1 cellular context compared by ENCODE assay signal in the genomic region with DNA sequence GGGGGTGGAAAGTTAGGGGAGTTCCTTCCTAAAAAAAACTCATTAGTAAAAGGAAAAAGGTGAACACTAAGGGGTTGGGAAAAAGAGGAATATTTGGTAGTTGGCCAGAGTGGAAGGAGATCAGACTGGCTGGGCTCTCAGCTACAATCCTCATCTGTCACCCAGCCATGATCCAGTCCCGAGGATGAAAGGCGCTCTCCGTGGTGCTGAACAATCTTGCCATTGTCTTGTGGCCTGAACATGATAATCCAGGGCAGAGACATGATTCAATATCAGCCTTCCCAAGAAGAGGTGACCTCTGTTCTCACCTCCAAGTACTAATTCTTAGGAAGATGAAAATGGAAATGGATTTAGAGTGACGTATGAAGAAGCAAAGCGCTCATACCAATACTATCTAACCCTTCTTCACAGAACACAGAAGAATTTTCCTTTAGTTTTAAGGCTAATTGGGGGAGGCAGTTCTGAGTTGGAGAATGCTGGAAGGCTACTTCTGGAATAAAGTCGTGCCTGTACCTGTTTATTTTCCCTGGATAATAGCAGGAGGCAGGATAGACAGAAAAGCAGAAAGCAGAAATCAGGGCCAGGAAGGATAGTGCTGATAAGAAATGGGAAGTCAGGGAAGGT.
TF ChIP-seq lines count a peak whose summit lies in the region.

No MANE protein-coding gene starts in this region.

TF ChIP-seq in HepG2, 621 proteins besides CTCF, POLR2A, EP300 and RAD21 (continued from another document and continues in another):
- TF ChIP-seq, protein P1, sequence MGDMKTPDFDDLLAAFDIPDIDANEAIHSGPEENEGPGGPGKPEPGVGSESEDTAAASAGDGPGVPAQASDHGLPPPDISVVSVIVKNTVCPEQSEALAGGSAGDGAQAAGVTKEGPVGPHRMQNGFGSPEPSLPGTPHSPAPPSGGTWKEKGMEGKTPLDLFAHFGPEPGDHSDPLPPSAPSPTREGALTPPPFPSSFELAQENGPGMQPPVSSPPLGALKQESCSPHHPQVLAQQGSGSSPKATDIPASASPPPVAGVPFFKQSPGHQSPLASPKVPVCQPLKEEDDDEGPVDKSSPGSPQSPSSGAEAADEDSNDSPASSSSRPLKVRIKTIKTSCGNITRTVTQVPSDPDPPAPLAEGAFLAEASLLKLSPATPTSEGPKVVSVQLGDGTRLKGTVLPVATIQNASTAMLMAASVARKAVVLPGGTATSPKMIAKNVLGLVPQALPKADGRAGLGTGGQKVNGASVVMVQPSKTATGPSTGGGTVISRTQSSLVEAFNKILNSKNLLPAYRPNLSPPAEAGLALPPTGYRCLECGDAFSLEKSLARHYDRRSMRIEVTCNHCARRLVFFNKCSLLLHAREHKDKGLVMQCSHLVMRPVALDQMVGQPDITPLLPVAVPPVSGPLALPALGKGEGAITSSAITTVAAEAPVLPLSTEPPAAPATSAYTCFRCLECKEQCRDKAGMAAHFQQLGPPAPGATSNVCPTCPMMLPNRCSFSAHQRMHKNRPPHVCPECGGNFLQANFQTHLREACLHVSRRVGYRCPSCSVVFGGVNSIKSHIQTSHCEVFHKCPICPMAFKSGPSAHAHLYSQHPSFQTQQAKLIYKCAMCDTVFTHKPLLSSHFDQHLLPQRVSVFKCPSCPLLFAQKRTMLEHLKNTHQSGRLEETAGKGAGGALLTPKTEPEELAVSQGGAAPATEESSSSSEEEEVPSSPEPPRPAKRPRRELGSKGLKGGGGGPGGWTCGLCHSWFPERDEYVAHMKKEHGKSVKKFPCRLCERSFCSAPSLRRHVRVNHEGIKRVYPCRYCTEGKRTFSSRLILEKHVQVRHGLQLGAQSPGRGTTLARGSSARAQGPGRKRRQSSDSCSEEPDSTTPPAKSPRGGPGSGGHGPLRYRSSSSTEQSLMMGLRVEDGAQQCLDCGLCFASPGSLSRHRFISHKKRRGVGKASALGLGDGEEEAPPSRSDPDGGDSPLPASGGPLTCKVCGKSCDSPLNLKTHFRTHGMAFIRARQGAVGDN (CRISPR knock-in tag; IDR thresholded peaks at IDR 0.05): no peak
- no peak for TF ChIP-seq LCORL (IDR thresholded peaks at IDR 0.05)
- TF ChIP-seq LCORL (CRISPR knock-in tag; IDR thresholded peaks at IDR 0.05): no peak
- TF ChIP-seq, protein P2, sequence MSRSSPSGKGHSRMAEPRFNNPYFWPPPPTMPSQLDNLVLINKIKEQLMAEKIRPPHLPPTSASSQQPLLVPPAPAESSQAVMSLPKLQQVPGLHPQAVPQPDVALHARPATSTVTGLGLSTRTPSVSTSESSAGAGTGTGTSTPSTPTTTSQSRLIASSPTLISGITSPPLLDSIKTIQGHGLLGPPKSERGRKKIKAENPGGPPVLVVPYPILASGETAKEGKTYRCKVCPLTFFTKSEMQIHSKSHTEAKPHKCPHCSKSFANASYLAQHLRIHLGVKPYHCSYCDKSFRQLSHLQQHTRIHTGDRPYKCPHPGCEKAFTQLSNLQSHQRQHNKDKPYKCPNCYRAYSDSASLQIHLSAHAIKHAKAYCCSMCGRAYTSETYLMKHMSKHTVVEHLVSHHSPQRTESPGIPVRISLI (CRISPR knock-in tag; IDR thresholded peaks at IDR 0.05; ENCODE audit: borderline replicate concordance): no peak
- TF ChIP-seq THAP11 (CRISPR knock-in tag; IDR thresholded peaks at IDR 0.05): 0 out of 2 replicates have a peak, but pooled peaks have one; percentile 36
- TF ChIP-seq MYC (CRISPR knock-in tag; IDR thresholded peaks at IDR 0.05; ENCODE audit: borderline replicate concordance): no peak
- TF ChIP-seq HDAC2 (CRISPR knock-in tag; IDR thresholded peaks at IDR 0.05): peak; percentile 34; the same call in 1 of the 2 replicates
- no peak for TF ChIP-seq SP5 (CRISPR knock-in tag; IDR thresholded peaks at IDR 0.05; ENCODE audit: borderline replicate concordance, low read depth)
- TF ChIP-seq, protein P3, sequence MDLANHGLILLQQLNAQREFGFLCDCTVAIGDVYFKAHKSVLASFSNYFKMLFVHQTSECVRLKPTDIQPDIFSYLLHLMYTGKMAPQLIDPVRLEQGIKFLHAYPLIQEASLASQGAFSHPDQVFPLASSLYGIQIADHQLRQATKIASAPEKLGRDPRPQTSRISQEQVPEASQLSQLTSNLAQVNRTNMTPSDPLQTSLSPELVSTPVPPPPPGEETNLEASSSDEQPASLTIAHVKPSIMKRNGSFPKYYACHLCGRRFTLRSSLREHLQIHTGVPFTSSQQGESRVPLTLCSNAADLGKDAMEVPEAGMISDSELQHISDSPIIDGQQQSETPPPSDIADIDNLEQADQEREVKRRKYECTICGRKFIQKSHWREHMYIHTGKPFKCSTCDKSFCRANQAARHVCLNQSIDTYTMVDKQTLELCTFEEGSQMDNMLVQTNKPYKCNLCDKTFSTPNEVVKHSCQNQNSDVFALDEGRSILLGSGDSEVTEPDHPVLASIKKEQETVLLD (CRISPR knock-in tag; IDR thresholded peaks at IDR 0.05; ENCODE audit: low read depth): no peak
- TF ChIP-seq, protein P4, sequence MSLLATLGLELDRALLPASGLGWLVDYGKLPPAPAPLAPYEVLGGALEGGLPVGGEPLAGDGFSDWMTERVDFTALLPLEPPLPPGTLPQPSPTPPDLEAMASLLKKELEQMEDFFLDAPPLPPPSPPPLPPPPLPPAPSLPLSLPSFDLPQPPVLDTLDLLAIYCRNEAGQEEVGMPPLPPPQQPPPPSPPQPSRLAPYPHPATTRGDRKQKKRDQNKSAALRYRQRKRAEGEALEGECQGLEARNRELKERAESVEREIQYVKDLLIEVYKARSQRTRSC (CRISPR knock-in tag; IDR thresholded peaks at IDR 0.05; ENCODE audit: low read depth): no peak
- no peak for TF ChIP-seq ZMYM2 (CRISPR knock-in tag; IDR thresholded peaks at IDR 0.05)
- TF ChIP-seq ATRX (CRISPR knock-in tag; IDR thresholded peaks at IDR 0.05; ENCODE audit: borderline replicate concordance): no peak
- TF ChIP-seq, protein P5, sequence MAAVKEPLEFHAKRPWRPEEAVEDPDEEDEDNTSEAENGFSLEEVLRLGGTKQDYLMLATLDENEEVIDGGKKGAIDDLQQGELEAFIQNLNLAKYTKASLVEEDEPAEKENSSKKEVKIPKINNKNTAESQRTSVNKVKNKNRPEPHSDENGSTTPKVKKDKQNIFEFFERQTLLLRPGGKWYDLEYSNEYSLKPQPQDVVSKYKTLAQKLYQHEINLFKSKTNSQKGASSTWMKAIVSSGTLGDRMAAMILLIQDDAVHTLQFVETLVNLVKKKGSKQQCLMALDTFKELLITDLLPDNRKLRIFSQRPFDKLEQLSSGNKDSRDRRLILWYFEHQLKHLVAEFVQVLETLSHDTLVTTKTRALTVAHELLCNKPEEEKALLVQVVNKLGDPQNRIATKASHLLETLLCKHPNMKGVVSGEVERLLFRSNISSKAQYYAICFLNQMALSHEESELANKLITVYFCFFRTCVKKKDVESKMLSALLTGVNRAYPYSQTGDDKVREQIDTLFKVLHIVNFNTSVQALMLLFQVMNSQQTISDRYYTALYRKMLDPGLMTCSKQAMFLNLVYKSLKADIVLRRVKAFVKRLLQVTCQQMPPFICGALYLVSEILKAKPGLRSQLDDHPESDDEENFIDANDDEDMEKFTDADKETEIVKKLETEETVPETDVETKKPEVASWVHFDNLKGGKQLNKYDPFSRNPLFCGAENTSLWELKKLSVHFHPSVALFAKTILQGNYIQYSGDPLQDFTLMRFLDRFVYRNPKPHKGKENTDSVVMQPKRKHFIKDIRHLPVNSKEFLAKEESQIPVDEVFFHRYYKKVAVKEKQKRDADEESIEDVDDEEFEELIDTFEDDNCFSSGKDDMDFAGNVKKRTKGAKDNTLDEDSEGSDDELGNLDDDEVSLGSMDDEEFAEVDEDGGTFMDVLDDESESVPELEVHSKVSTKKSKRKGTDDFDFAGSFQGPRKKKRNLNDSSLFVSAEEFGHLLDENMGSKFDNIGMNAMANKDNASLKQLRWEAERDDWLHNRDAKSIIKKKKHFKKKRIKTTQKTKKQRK (IDR thresholded peaks at IDR 0.05; ENCODE audit: low read length): no peak
- no peak for TF ChIP-seq ZSCAN30 (CRISPR knock-in tag; IDR thresholded peaks at IDR 0.05)
- TF ChIP-seq SRF (IDR thresholded peaks at IDR 0.05; ENCODE audit: low read depth, low read length): no peak
- TF ChIP-seq SIN3B (IDR thresholded peaks at IDR 0.05; ENCODE audit: low read length): no peak
- no peak for TF ChIP-seq HNRNPL (IDR thresholded peaks at IDR 0.05; ENCODE audit: low read depth, low read length)
- no peak for TF ChIP-seq MBNL3 (CRISPR knock-in tag; conservative IDR thresholded peaks at IDR 0.05)
- no peak for TF ChIP-seq FOXK1 (CRISPR knock-in tag; IDR thresholded peaks at IDR 0.05; ENCODE audit: borderline replicate concordance, low read depth)
- no peak for TF ChIP-seq ZNF274 (CRISPR knock-in tag; IDR thresholded peaks at IDR 0.05)
- peak; percentile 34; the same call in 1 of the 2 replicates for TF ChIP-seq ZNF558 (CRISPR knock-in tag; IDR thresholded peaks at IDR 0.05; ENCODE audit: borderline replicate concordance)
- TF ChIP-seq, protein P6, sequence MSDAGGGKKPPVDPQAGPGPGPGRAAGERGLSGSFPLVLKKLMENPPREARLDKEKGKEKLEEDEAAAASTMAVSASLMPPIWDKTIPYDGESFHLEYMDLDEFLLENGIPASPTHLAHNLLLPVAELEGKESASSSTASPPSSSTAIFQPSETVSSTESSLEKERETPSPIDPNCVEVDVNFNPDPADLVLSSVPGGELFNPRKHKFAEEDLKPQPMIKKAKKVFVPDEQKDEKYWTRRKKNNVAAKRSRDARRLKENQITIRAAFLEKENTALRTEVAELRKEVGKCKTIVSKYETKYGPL (CRISPR knock-in tag; IDR thresholded peaks at IDR 0.05): no peak
- TF ChIP-seq, protein P7, sequence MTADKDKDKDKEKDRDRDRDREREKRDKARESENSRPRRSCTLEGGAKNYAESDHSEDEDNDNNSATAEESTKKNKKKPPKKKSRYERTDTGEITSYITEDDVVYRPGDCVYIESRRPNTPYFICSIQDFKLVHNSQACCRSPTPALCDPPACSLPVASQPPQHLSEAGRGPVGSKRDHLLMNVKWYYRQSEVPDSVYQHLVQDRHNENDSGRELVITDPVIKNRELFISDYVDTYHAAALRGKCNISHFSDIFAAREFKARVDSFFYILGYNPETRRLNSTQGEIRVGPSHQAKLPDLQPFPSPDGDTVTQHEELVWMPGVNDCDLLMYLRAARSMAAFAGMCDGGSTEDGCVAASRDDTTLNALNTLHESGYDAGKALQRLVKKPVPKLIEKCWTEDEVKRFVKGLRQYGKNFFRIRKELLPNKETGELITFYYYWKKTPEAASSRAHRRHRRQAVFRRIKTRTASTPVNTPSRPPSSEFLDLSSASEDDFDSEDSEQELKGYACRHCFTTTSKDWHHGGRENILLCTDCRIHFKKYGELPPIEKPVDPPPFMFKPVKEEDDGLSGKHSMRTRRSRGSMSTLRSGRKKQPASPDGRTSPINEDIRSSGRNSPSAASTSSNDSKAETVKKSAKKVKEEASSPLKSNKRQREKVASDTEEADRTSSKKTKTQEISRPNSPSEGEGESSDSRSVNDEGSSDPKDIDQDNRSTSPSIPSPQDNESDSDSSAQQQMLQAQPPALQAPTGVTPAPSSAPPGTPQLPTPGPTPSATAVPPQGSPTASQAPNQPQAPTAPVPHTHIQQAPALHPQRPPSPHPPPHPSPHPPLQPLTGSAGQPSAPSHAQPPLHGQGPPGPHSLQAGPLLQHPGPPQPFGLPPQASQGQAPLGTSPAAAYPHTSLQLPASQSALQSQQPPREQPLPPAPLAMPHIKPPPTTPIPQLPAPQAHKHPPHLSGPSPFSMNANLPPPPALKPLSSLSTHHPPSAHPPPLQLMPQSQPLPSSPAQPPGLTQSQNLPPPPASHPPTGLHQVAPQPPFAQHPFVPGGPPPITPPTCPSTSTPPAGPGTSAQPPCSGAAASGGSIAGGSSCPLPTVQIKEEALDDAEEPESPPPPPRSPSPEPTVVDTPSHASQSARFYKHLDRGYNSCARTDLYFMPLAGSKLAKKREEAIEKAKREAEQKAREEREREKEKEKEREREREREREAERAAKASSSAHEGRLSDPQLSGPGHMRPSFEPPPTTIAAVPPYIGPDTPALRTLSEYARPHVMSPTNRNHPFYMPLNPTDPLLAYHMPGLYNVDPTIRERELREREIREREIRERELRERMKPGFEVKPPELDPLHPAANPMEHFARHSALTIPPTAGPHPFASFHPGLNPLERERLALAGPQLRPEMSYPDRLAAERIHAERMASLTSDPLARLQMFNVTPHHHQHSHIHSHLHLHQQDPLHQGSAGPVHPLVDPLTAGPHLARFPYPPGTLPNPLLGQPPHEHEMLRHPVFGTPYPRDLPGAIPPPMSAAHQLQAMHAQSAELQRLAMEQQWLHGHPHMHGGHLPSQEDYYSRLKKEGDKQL (CRISPR knock-in tag; IDR thresholded peaks at IDR 0.05; ENCODE audit: low read depth): no peak
- no peak for TF ChIP-seq HOXD1 (CRISPR knock-in tag; IDR thresholded peaks at IDR 0.05)
- TF ChIP-seq ZNF34 (CRISPR knock-in tag; IDR thresholded peaks at IDR 0.05; ENCODE audit: borderline replicate concordance): no peak
- no peak for TF ChIP-seq SNAI1 (CRISPR knock-in tag; IDR thresholded peaks at IDR 0.05; ENCODE audit: borderline replicate concordance)
- TF ChIP-seq ERF (CRISPR knock-in tag; IDR thresholded peaks at IDR 0.05): 0 out of 2 replicates have a peak, but pooled peaks have one; percentile 36
- TF ChIP-seq, protein P8, sequence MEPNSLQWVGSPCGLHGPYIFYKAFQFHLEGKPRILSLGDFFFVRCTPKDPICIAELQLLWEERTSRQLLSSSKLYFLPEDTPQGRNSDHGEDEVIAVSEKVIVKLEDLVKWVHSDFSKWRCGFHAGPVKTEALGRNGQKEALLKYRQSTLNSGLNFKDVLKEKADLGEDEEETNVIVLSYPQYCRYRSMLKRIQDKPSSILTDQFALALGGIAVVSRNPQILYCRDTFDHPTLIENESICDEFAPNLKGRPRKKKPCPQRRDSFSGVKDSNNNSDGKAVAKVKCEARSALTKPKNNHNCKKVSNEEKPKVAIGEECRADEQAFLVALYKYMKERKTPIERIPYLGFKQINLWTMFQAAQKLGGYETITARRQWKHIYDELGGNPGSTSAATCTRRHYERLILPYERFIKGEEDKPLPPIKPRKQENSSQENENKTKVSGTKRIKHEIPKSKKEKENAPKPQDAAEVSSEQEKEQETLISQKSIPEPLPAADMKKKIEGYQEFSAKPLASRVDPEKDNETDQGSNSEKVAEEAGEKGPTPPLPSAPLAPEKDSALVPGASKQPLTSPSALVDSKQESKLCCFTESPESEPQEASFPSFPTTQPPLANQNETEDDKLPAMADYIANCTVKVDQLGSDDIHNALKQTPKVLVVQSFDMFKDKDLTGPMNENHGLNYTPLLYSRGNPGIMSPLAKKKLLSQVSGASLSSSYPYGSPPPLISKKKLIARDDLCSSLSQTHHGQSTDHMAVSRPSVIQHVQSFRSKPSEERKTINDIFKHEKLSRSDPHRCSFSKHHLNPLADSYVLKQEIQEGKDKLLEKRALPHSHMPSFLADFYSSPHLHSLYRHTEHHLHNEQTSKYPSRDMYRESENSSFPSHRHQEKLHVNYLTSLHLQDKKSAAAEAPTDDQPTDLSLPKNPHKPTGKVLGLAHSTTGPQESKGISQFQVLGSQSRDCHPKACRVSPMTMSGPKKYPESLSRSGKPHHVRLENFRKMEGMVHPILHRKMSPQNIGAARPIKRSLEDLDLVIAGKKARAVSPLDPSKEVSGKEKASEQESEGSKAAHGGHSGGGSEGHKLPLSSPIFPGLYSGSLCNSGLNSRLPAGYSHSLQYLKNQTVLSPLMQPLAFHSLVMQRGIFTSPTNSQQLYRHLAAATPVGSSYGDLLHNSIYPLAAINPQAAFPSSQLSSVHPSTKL (CRISPR knock-in tag; IDR thresholded peaks at IDR 0.05): no peak; the same call in 1 of the 2 replicates
- TF ChIP-seq ZKSCAN1 (IDR thresholded peaks at IDR 0.05; ENCODE audit: low read length): no peak
- no peak for TF ChIP-seq GZF1 (CRISPR knock-in tag; IDR thresholded peaks at IDR 0.05)
- no peak for TF ChIP-seq ZNF713 (CRISPR knock-in tag; IDR thresholded peaks at IDR 0.05)
- no peak for TF ChIP-seq NR2F1 (CRISPR knock-in tag; IDR thresholded peaks at IDR 0.05)
- peak; percentile 11; the same call in 1 of the 2 replicates for TF ChIP-seq BCL6 (CRISPR knock-in tag; IDR thresholded peaks at IDR 0.05)
- TF ChIP-seq, protein P9, sequence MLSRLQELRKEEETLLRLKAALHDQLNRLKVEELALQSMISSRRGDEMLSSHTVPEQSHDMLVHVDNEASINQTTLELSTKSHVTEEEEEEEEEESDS (CRISPR knock-in tag; IDR thresholded peaks at IDR 0.05; ENCODE audit: borderline replicate concordance): no peak
- no peak for TF ChIP-seq ZNF547 (CRISPR knock-in tag; IDR thresholded peaks at IDR 0.05)
- no peak for TF ChIP-seq HOXA9 (CRISPR knock-in tag; IDR thresholded peaks at IDR 0.05; ENCODE audit: borderline replicate concordance)
